In the genomic region with DNA sequence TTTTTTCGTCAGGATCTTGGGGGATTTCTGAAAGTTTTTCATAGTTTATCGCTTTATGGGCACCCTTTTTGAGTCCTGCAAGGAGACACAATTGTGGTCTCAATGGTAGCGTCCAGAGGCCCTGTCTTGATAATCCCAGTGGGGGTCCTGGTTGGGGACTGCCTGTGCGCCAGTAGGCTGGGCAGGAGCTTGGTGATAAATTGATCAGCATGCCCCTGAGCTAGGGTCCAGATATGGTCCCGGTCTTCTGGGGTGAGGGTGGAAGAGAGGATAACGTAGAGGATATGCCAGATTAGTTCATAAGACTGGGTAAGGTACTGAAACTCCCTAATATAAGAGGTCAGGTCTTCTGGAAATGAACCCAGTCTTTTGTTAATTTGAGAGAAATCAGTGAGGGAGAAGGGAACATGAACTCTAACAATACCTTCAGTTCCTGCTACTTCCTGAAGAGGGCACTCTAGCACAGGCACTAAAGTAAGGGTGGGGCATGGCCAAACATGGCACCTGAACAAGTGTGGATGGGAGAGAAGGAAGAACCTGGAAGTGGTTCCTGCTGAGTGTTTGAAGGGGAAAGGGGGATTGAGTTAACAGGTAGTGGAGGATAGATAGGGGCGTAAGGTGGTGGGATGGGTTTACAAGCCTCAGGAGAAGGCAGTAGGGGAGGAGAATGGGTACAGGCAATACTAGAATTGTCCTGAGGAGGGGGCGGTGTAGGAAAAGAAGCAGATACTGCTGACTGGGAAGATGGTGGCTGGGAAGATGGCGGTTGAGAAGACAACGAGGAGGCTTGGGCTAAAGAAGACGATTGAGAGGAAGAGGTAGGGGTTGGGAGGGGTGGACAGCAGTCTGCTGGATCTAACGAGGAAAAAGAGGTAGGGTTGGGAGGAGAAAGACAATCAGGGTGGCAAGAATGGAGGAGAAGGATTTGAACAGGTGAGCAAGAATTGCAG, we compare ENCODE assay signal across 8 cellular contexts. TPM values are rescaled to one million over a fixed set of nuclear protein-coding genes. Genes with fewer than 3 reads are reported as not detected.
DNase-seq lines count a peak whose midpoint lies in the region; ATAC-seq lines count a peak whose summit lies in the region.

No MANE protein-coding gene starts in this region.

- peak; percentile 38 for DNase-seq in activated naive CD4-positive, alpha-beta T cell treated with Interleukin-2 at 50 U/mL for 16 hours
- no peak for DNase-seq in activated naive CD4-positive, alpha-beta T cell (lab: John Stamatoyannopoulos, UW)
- DNase-seq in MG63 (peak; percentile 24), RPMI7951 (ENCODE audit: low read depth) (peak; percentile 39), left kidney (ENCODE audit: low read depth, low spot score) (peak; percentile 32), T1000 (lab: John Stamatoyannopoulos, UW) (no peak), amygdala (lab: John Stamatoyannopoulos, UW) (no peak)
- no peak for DNase-seq in activated naive CD8-positive, alpha-beta T cell treated with anti-CD3 and anti-CD28 coated beads, Interleukin-2, amount 10 ng/mL, durations not matched to agents 7 days and 5 days

- H3K36me3 ChIP-seq in MG63, result peaks cover 4% of the 10 kb centered on the region

- POLR2A ChIA-PET in activated naive CD8-positive, alpha-beta T cell treated with anti-CD3 and anti-CD28 coated beads, Interleukin-2, amount 10 ng/mL, durations not matched to agents 7 days and 5 days (lab: Charles Lee), result interaction anchor here (1.1 kb wide), 2 partner anchors 32 to 47 kb away, joined by 3 to 4 read pairs; partner anchors contain the start of gene ZNF131

- no peak overlapping the region for H3K4me3 ChIP-seq in MG63

- H3K9me3 ChIP-seq in MG63, result no peaks in the 10 kb centered on the region

- H3K27me3 ChIP-seq in MG63, result no peaks in the 10 kb centered on the region

- peaks cover 26% of the 10 kb centered on the region for H3K4me1 Mint-ChIP-seq in activated naive CD8-positive, alpha-beta T cell treated with anti-CD3 and anti-CD28 coated beads, Interleukin-2, amount 10 ng/mL, durations not matched to agents 7 days and 5 days

- ATAC-seq in activated naive CD8-positive, alpha-beta T cell treated with anti-CD3 and anti-CD28 coated beads, Interleukin-2, amount 10 ng/mL, durations not matched to agents 7 days and 5 days (ENCODE audit: low read depth), result peak; percentile 67

- H3K36me3 Mint-ChIP-seq in activated naive CD8-positive, alpha-beta T cell treated with anti-CD3 and anti-CD28 coated beads, Interleukin-2, amount 10 ng/mL, durations not matched to agents 7 days and 5 days, result peaks cover 25% of the 10 kb centered on the region

- H3K27ac Mint-ChIP-seq in activated naive CD8-positive, alpha-beta T cell treated with anti-CD3 and anti-CD28 coated beads, Interleukin-2, amount 10 ng/mL, durations not matched to agents 7 days and 5 days, result peak overlapping the region; percentile 54

- H3K4me3 Mint-ChIP-seq in activated naive CD8-positive, alpha-beta T cell treated with anti-CD3 and anti-CD28 coated beads, Interleukin-2, amount 10 ng/mL, durations not matched to agents 7 days and 5 days, result peak overlapping the region; percentile 4

- H3K9me3 Mint-ChIP-seq in activated naive CD8-positive, alpha-beta T cell treated with anti-CD3 and anti-CD28 coated beads, Interleukin-2, amount 10 ng/mL, durations not matched to agents 7 days and 5 days, result no peaks in the 10 kb centered on the region

- H3K27me3 Mint-ChIP-seq in activated naive CD8-positive, alpha-beta T cell treated with anti-CD3 and anti-CD28 coated beads, Interleukin-2, amount 10 ng/mL, durations not matched to agents 7 days and 5 days, result no peaks in the 10 kb centered on the region

RNA-seq across cellular contexts. Expression of gene ANXA2R, which starts 33.8 kb away (rescaled TPM):
- 0.12 and 4.3 TPM in 2 replicates for total RNA-seq in MG63 (2014; rRNA removed; shearing (Covaris generic); ENCODE audit: low replicate concordance)
- total RNA-seq in RPMI7951 (2014; rRNA removed; shearing (Covaris generic)), result 2.6 and 3.2 TPM in 2 replicates
- 10 to 100 TPM; 39.2 to 41.1 TPM for total RNA-seq in activated naive CD8-positive, alpha-beta T cell treated with anti-CD3 and anti-CD28 coated beads, Interleukin-2, amount 10 ng/mL, durations not matched to agents 7 days and 5 days

RNA-seq across cellular contexts. Expression of gene ZNF131, which starts 46.8 kb away (rescaled TPM):
- total RNA-seq in MG63 (2014; rRNA removed; shearing (Covaris generic); ENCODE audit: low replicate concordance), result 22.1 and 64.4 TPM in 2 replicates
- 20.1 and 24.3 TPM in 2 replicates for total RNA-seq in RPMI7951 (2014; rRNA removed; shearing (Covaris generic))
- 10 to 100 TPM; 55.6 to 58.0 TPM for total RNA-seq in activated naive CD8-positive, alpha-beta T cell treated with anti-CD3 and anti-CD28 coated beads, Interleukin-2, amount 10 ng/mL, durations not matched to agents 7 days and 5 days

Comparison
In these comparisons a context has a peak if more than half of its experiments do, and no peak if none do; other contexts are left out.
1. DNase-seq: peak in activated naive CD4-positive, alpha-beta T cell treated with Interleukin-2 at 50 U/mL for 16 hours (single experiment), MG63 (single experiment), RPMI7951 (single experiment) and left kidney (single experiment); none in activated naive CD4-positive, alpha-beta T cell (0 of 4), activated naive CD8-positive, alpha-beta T cell treated with anti-CD3 and anti-CD28 coated beads, Interleukin-2, amount 10 ng/mL, durations not matched to agents 7 days and 5 days (single experiment), T1000 (single experiment) and amygdala (0 of 56).